In genomic region chr6:100228437-100229424, GRCh38 we compare ENCODE assay signal across 8 cellular contexts.
DNase-seq lines count a peak whose midpoint lies in the region; ATAC-seq and TF ChIP-seq lines count a peak whose summit lies in the region.

No MANE protein-coding gene starts in this region.

- peak overlapping the region; percentile 26 for H3K4me3 ChIP-seq in A673 (ENCODE audit: low read depth, low read length, poor library complexity, severe bottlenecking)
- H3K4me3 ChIP-seq in endocrine pancreas (ENCODE audit: control insufficient read depth, insufficient read depth, low read length): peak overlapping the region; percentile 71

- peak overlapping the region; percentile 88 for H3K4me3 Mint-ChIP-seq in memory B cell

- no peaks in the 10 kb centered on the region for H3K36me3 Mint-ChIP-seq in memory B cell

- intact Hi-C loops in A673 (cut with micrococcal nuclease; ENCODE audit: unreplicated experiment): no loop called here

- ATAC-seq in GM18517 (IDR thresholded peaks at IDR 0.05; ENCODE audit: unreplicated experiment): peak; percentile 99
- ATAC-seq in HG03025 (IDR thresholded peaks at IDR 0.05; ENCODE audit: low FRiP score, unreplicated experiment): peak; percentile 99
- ATAC-seq in memory B cell (ENCODE audit: low read depth): peak; percentile 88

- POLR2A ChIA-PET in A673 (lab: Charles Lee; ENCODE audit: low non-redundant PET): no interaction called here

- DNase-seq in A673 (ENCODE audit: low spot score) (peak; percentile 25), NCI-H345 treated with DMSO at 0.1 percent for 48 hours (lab: John Stamatoyannopoulos, UW; ENCODE audit: unreplicated experiment) (peak; percentile 72), memory B cell (ENCODE audit: low spot score in 2 of 2) (peak; percentile 21 to 32)
- peak; percentile 23 for DNase-seq in activated CD4-positive, alpha-beta T cell treated with anti-CD3 and anti-CD28 coated beads, Interleukin-2, amount 50 U/mL, for 1 hour
- DNase-seq in stimulated activated CD8-positive, alpha-beta memory T cell treated with anti-CD3 and anti-CD28 coated beads, Interleukin-15, amount 100 ng/mL, for 24 hours (ENCODE audit: low read depth): peak; percentile 5

- peak overlapping the region; percentile 47 for H3K9ac ChIP-seq in endocrine pancreas (ENCODE audit: control insufficient read depth, insufficient read depth, low read length)

- peaks cover 2% of the 10 kb centered on the region for H3K27me3 Mint-ChIP-seq in memory B cell

- BruUV-seq in A673 (replicated peaks; lab: Mats Ljungman, UMichigan): no TSS peak

- H3K4me1 Mint-ChIP-seq in memory B cell: peaks cover 11% of the 10 kb centered on the region

- H3K27ac ChIP-seq in A673 (ENCODE audit: low read depth, low read length, poor library complexity, severe bottlenecking): no peak overlapping the region

- no peaks in the 10 kb centered on the region for H3K4me1 ChIP-seq in A673 (ENCODE audit: insufficient read depth, low read length, poor library complexity, severe bottlenecking)
- H3K4me1 ChIP-seq in endocrine pancreas (ENCODE audit: control insufficient read depth, insufficient read depth, low read length): peaks cover 28% of the 10 kb centered on the region

- H3K36me3 ChIP-seq in A673 (ENCODE audit: insufficient read depth, low read length, poor library complexity, severe bottlenecking) (no peaks in the 10 kb centered on the region), endocrine pancreas (ENCODE audit: control insufficient read depth, insufficient read depth, low read length) (no peaks in the 10 kb centered on the region)

- no peak for TF ChIP-seq CTCF in A673 (conservative IDR thresholded peaks at IDR 0.05; ENCODE audit: low read depth, low read length)

- H3K9me3 Mint-ChIP-seq in memory B cell: peaks cover 2% of the 10 kb centered on the region

- H3K27ac Mint-ChIP-seq in memory B cell: peak overlapping the region; percentile 96

- CTCF ChIA-PET in A673 (lab: Charles Lee): no interaction called here

- no peaks in the 10 kb centered on the region for H3K27me3 ChIP-seq in A673 (replicated peaks; ENCODE audit: insufficient read depth, low read depth, low read length, poor library complexity)
- H3K27me3 ChIP-seq in endocrine pancreas (ENCODE audit: control insufficient read depth, insufficient read depth, low read length): no peaks in the 10 kb centered on the region

- H3K9me3 ChIP-seq in A673 (ENCODE audit: low read depth, low read length, poor library complexity, severe bottlenecking): no peaks in the 10 kb centered on the region
- H3K9me3 ChIP-seq in endocrine pancreas (ENCODE audit: control insufficient read depth, low read length): no peaks in the 10 kb centered on the region

Comparison
In these comparisons a context has a peak if more than half of its experiments do, and no peak if none do; other contexts are left out.
1. DNase-seq: peak in every context shown above with its lines; median percentile 72 in NCI-H345 treated with DMSO at 0.1 percent for 48 hours; 26 in memory B cell; 25 in A673; 23 in activated CD4-positive, alpha-beta T cell treated with anti-CD3 and anti-CD28 coated beads, Interleukin-2, amount 50 U/mL, for 1 hour; 5 in stimulated activated CD8-positive, alpha-beta memory T cell treated with anti-CD3 and anti-CD28 coated beads, Interleukin-15, amount 100 ng/mL, for 24 hours.